In the genomic region with DNA sequence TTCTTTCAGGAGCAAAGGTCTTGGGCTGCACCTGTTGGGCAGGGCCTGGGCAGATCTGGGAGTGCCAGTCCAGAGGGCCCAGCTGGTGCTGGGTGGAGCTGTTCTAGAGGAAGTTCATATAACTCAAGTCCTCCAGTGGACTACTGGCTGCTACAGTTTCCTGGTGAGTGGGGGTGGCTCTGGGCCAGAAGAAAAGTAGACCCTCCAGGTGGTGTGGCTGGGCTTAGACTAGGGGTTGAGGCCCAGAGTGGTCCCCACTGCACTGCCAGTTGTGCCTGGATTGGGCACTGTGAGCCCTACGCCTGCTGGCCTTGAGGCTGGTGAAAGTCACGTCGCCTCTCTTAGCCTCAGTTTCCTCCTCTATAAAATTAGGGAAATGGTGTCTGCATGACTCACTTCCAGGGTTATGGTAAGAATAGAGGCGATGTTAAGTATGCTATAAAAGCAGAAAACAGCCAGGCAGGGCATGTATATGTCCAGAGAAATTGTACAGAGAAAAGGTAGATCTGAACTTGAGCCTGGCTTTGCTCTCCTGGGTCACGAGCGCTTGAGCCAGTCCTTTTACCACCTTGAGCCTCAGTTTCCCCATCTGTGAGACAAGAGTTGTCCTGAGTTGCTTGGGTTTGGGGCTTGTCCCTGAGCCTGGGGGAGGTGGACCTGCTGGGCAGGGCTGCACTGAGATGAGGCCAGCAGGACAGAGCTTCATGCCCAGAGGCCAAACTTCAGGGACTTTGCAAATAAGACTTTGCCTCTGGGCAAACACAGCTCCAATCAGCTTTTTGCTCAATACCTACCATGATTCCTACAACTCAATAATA, we compare ENCODE assay signal across 1 cellular context.
A peak's percentile ranks its signal among the peaks of the same experiment; 100 is the strongest.
TF ChIP-seq lines count a peak whose summit lies in the region.

No MANE protein-coding gene starts in this region.

TF ChIP-seq in endothelial cell of umbilical vein, 7 proteins besides CTCF, POLR2A, EP300 and RAD21:
- TF ChIP-seq JUN (IDR thresholded peaks at IDR 0.05; ENCODE audit: borderline replicate concordance, insufficient read depth, insufficient read length, low read depth) (peak; percentile 89), FOS (IDR thresholded peaks at IDR 0.05; ENCODE audit: borderline replicate concordance, insufficient read depth, low read length) (peak; percentile 85), MYC (IDR thresholded peaks at IDR 0.05; ENCODE audit: low read depth, low read length) (no peak), GATA2 (IDR thresholded peaks at IDR 0.05; ENCODE audit: insufficient read depth, insufficient read length, low read depth, low read length) (no peak), POLR2AphosphoS5 (IDR thresholded peaks at IDR 0.05; ENCODE audit: insufficient read depth, low read depth, low read length) (peak; percentile 83)
